ENCODE assay signal across 18 cellular contexts in genomic region chr11:26587073-26587472, GRCh38. TPM values are rescaled to one million over a fixed set of nuclear protein-coding genes. Genes with fewer than 3 reads are reported as not detected.
A peak's percentile ranks its signal among the peaks of the same experiment; 100 is the strongest.
DNase-seq lines count a peak whose midpoint lies in the region; ATAC-seq, FAIRE-seq and TF ChIP-seq lines count a peak whose summit lies in the region.
"Had no signal": no experiment of that assay in that cellular context is flagged by ENCODE, and none has a peak within 500 bp of the region (broad histone marks: within the 10 kb centered on the region; RNA-seq: fewer than 3 reads in every experiment).

No MANE protein-coding gene starts in this region.

- no peak for TF ChIP-seq CTCF in RWPE2 (IDR thresholded peaks at IDR 0.05; ENCODE audit: poor library complexity, severe bottlenecking)
- TF ChIP-seq CTCF in epithelial cell of esophagus (IDR thresholded peaks at IDR 0.05; ENCODE audit: insufficient read depth, low read depth, low read length, missing control alignments) = no peak
- no peak for TF ChIP-seq CTCF in left lung (IDR thresholded peaks at IDR 0.05)

- peaks cover 21% of the 10 kb centered on the region for H3K4me1 ChIP-seq in RWPE2 (ENCODE audit: insufficient read depth, poor library complexity, severe bottlenecking)
- H3K4me1 ChIP-seq in left lung = no peaks in the 10 kb centered on the region

- FAIRE-seq in urothelium cell line (lab: Jason Lieb, UNC) = no peak
- FAIRE-seq: G401.6, GM19239 had no signal

- H3K27ac ChIP-seq in RWPE2 (ENCODE audit: poor library complexity, severe bottlenecking) (no peak overlapping the region), left lung (no peak overlapping the region)

- no peaks in the 10 kb centered on the region for H3K9me3 ChIP-seq in RWPE2 (ENCODE audit: severe bottlenecking)
- peaks cover 0 to 1% of the 10 kb centered on the region in 2 donors for H3K9me3 ChIP-seq in left lung

- no peaks in the 10 kb centered on the region for H3K27me3 ChIP-seq in RWPE2 (ENCODE audit: insufficient read depth, poor library complexity, severe bottlenecking)
- no peaks in the 10 kb centered on the region for H3K27me3 ChIP-seq in left lung

- DNase-seq in RWPE2 (ENCODE audit: low spot score) (no peak), epithelial cell of esophagus (ENCODE audit: low read depth) (peak; percentile 56), left lung (no peak), NCI-H774 (lab: John Stamatoyannopoulos, UW) (no peak), urothelium cell line (ENCODE audit: low spot score) (no peak)
- DNase-seq: C1 segment of cervical spinal cord; Calu3; CD4-positive, alpha-beta memory T cell; COR-L47; DMS153; DND-41; H9 had no signal

- intact Hi-C loops in left lung (cut with DNase I) = no loop called here

- H3K36me3 ChIP-seq in RWPE2 (ENCODE audit: low read depth) = no peaks in the 10 kb centered on the region
- H3K36me3 ChIP-seq in left lung = no peaks in the 10 kb centered on the region

- no peak overlapping the region for H3K4me3 ChIP-seq in RWPE2 (ENCODE audit: severe bottlenecking)
- no peak overlapping the region for H3K4me3 ChIP-seq in epithelial cell of esophagus (ENCODE audit: low read length)
- no peak overlapping the region for H3K4me3 ChIP-seq in left lung
- H3K4me3 ChIP-seq: GM23338 had no signal

- ATAC-seq in RWPE2 (ENCODE audit: low read depth) (peak; percentile 37; the same call in 2 of the 3 replicates), left lung (peak; percentile 33), GM19452 (IDR thresholded peaks at IDR 0.05; ENCODE audit: unreplicated experiment) (no peak)
- ATAC-seq: GM23338, HCT116 had no signal

RNA-seq across cellular contexts. Expression of gene MUC15, which starts 15.0 kb away (rescaled TPM):
- total RNA-seq in left lung = 1 to 10 TPM; 6.4 to 7.1 TPM
- total RNA-seq: A673; Calu3; CD4-positive, alpha-beta memory T cell; GM23338; H9 had no signal
